In the genomic region with DNA sequence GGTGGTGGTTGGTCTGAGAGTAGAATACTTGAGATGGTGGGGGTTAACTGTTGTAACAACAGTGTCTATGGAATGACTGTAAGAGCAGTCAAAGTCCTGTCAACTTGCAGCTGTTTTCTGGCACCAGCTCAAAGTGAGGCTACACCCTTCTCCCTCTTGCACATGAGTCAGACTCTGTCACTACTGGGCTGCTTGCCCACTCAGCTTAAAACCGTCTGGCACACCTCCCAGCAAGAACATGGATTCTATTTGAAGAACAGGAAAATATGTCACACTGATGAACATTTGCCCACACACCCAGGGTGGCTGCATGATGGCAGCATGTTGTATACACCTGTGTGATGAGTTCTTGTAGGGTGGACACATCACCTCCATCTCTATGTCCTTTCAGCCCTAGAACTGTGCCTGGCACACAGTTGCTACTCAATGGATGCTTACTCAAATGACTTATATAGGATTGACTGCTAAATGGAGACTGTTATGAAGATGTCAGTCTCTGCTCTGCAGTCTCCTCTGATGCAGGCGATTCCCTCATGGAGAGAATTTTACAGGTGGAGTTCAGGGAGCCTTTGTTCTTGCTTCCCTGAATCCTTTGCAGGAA, we compare ENCODE assay signal across 1 cellular context.
TF ChIP-seq lines count a peak whose summit lies in the region.

No MANE protein-coding gene starts in this region.

TF ChIP-seq in liver, 16 proteins besides CTCF, POLR2A, EP300 and RAD21 (continued from another document):
- TF ChIP-seq, protein P1, sequence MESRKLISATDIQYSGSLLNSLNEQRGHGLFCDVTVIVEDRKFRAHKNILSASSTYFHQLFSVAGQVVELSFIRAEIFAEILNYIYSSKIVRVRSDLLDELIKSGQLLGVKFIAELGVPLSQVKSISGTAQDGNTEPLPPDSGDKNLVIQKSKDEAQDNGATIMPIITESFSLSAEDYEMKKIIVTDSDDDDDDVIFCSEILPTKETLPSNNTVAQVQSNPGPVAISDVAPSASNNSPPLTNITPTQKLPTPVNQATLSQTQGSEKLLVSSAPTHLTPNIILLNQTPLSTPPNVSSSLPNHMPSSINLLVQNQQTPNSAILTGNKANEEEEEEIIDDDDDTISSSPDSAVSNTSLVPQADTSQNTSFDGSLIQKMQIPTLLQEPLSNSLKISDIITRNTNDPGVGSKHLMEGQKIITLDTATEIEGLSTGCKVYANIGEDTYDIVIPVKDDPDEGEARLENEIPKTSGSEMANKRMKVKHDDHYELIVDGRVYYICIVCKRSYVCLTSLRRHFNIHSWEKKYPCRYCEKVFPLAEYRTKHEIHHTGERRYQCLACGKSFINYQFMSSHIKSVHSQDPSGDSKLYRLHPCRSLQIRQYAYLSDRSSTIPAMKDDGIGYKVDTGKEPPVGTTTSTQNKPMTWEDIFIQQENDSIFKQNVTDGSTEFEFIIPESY (IDR thresholded peaks at IDR 0.05) = peak; percentile 48
- TF ChIP-seq RXRA (IDR thresholded peaks at IDR 0.05) (peak; percentile 57 to 75), HNF4A (conservative IDR thresholded peaks at IDR 0.05) (peak; percentile 77 to 81)
